1 cellular context compared by ENCODE assay signal in genomic region chr4:94036964-94037363, GRCh38.
TF ChIP-seq lines count a peak whose summit lies in the region.

No MANE protein-coding gene starts in this region.

TF ChIP-seq in H1, 55 proteins besides CTCF, POLR2A, EP300 and RAD21:
- TF ChIP-seq MAX (IDR thresholded peaks at IDR 0.05) (no peak), ASH2L (IDR thresholded peaks at IDR 0.05; ENCODE audit: low read length) (no peak), MAFK (IDR thresholded peaks at IDR 0.05; ENCODE audit: low read depth, low read length) (no peak), USF2 (IDR thresholded peaks at IDR 0.05; ENCODE audit: low read length) (no peak), GABPA (IDR thresholded peaks at IDR 0.05; ENCODE audit: borderline replicate concordance, insufficient read depth, low read length) (no peak), CREB1 (IDR thresholded peaks at IDR 0.05) (no peak), SIN3A (conservative IDR thresholded peaks at IDR 0.05 in 1 of 2, IDR thresholded peaks at IDR 0.05 in 1 of 2; ENCODE audit: low read depth in 1 of 2, low read length in 2 of 2) (no peak), PHF8 (conservative IDR thresholded peaks at IDR 0.05; ENCODE audit: low read depth, low read length) (no peak), TAF1 (IDR thresholded peaks at IDR 0.05; ENCODE audit: low read depth, low read length) (no peak), SIRT6 (IDR thresholded peaks at IDR 0.05; ENCODE audit: low read length) (no peak), TEAD4 (IDR thresholded peaks at IDR 0.05; ENCODE audit: low read depth, low read length) (no peak), JUN (IDR thresholded peaks at IDR 0.05; ENCODE audit: low read depth, low read length) (no peak), POU5F1 (IDR thresholded peaks at IDR 0.05; ENCODE audit: low read depth, low read length) (no peak), TCF12 (IDR thresholded peaks at IDR 0.05; ENCODE audit: low read depth, low read length) (no peak), KDM1A (IDR thresholded peaks at IDR 0.05; ENCODE audit: borderline replicate concordance, low read length) (no peak), JUND (IDR thresholded peaks at IDR 0.05; ENCODE audit: low read length) (no peak), RXRA (IDR thresholded peaks at IDR 0.05; ENCODE audit: insufficient read depth, low read depth, low read length) (no peak)
- TF ChIP-seq, protein P1, sequence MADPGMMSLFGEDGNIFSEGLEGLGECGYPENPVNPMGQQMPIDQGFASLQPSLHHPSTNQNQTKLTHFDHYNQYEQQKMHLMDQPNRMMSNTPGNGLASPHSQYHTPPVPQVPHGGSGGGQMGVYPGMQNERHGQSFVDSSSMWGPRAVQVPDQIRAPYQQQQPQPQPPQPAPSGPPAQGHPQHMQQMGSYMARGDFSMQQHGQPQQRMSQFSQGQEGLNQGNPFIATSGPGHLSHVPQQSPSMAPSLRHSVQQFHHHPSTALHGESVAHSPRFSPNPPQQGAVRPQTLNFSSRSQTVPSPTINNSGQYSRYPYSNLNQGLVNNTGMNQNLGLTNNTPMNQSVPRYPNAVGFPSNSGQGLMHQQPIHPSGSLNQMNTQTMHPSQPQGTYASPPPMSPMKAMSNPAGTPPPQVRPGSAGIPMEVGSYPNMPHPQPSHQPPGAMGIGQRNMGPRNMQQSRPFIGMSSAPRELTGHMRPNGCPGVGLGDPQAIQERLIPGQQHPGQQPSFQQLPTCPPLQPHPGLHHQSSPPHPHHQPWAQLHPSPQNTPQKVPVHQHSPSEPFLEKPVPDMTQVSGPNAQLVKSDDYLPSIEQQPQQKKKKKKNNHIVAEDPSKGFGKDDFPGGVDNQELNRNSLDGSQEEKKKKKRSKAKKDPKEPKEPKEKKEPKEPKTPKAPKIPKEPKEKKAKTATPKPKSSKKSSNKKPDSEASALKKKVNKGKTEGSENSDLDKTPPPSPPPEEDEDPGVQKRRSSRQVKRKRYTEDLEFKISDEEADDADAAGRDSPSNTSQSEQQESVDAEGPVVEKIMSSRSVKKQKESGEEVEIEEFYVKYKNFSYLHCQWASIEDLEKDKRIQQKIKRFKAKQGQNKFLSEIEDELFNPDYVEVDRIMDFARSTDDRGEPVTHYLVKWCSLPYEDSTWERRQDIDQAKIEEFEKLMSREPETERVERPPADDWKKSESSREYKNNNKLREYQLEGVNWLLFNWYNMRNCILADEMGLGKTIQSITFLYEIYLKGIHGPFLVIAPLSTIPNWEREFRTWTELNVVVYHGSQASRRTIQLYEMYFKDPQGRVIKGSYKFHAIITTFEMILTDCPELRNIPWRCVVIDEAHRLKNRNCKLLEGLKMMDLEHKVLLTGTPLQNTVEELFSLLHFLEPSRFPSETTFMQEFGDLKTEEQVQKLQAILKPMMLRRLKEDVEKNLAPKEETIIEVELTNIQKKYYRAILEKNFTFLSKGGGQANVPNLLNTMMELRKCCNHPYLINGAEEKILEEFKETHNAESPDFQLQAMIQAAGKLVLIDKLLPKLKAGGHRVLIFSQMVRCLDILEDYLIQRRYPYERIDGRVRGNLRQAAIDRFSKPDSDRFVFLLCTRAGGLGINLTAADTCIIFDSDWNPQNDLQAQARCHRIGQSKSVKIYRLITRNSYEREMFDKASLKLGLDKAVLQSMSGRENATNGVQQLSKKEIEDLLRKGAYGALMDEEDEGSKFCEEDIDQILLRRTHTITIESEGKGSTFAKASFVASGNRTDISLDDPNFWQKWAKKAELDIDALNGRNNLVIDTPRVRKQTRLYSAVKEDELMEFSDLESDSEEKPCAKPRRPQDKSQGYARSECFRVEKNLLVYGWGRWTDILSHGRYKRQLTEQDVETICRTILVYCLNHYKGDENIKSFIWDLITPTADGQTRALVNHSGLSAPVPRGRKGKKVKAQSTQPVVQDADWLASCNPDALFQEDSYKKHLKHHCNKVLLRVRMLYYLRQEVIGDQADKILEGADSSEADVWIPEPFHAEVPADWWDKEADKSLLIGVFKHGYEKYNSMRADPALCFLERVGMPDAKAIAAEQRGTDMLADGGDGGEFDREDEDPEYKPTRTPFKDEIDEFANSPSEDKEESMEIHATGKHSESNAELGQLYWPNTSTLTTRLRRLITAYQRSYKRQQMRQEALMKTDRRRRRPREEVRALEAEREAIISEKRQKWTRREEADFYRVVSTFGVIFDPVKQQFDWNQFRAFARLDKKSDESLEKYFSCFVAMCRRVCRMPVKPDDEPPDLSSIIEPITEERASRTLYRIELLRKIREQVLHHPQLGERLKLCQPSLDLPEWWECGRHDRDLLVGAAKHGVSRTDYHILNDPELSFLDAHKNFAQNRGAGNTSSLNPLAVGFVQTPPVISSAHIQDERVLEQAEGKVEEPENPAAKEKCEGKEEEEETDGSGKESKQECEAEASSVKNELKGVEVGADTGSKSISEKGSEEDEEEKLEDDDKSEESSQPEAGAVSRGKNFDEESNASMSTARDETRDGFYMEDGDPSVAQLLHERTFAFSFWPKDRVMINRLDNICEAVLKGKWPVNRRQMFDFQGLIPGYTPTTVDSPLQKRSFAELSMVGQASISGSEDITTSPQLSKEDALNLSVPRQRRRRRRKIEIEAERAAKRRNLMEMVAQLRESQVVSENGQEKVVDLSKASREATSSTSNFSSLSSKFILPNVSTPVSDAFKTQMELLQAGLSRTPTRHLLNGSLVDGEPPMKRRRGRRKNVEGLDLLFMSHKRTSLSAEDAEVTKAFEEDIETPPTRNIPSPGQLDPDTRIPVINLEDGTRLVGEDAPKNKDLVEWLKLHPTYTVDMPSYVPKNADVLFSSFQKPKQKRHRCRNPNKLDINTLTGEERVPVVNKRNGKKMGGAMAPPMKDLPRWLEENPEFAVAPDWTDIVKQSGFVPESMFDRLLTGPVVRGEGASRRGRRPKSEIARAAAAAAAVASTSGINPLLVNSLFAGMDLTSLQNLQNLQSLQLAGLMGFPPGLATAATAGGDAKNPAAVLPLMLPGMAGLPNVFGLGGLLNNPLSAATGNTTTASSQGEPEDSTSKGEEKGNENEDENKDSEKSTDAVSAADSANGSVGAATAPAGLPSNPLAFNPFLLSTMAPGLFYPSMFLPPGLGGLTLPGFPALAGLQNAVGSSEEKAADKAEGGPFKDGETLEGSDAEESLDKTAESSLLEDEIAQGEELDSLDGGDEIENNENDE (IDR thresholded peaks at IDR 0.05; ENCODE audit: insufficient replicate concordance, low read length) = no peak
- TF ChIP-seq, protein P2, sequence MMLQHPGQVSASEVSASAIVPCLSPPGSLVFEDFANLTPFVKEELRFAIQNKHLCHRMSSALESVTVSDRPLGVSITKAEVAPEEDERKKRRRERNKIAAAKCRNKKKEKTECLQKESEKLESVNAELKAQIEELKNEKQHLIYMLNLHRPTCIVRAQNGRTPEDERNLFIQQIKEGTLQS (IDR thresholded peaks at IDR 0.05; ENCODE audit: insufficient read depth, low read depth, low read length) = no peak
